ENCODE assay signal across 30 cellular contexts in the genomic region with DNA sequence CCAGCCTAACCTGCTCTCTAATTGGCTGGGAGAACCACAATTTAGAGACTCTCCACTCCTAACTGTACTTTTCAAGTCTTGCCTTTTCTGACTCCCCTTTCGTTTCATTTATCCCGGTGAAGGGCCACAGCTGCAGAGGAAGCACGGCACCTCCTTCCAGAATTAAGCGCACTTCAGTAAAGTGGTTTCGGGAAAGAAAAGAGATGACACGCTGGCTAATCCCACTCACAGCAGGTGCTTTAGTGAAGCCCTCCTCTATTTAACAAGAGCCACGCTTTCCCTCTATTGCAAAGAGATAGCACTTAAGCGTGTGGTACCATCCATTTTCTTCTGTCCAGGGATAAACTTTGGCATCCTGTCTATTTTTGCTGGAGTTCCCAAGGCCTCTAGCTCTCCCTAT. TPM values are rescaled to one million over a fixed set of nuclear protein-coding genes. Genes with fewer than 3 reads are reported as not detected.
DNase-seq lines count a peak whose midpoint lies in the region; ATAC-seq, FAIRE-seq and TF ChIP-seq lines count a peak whose summit lies in the region.
"Had no signal": no experiment of that assay in that cellular context is flagged by ENCODE, and none has a peak within 500 bp of the region (broad histone marks: within the 10 kb centered on the region; RNA-seq: fewer than 3 reads in every experiment).

No MANE protein-coding gene starts in this region.

- H3K27ac ChIP-seq in 22Rv1 (peak overlapping the region; percentile 31; the same call in 1 of the 2 replicates), WERI-Rb-1 (no peak overlapping the region), small intestine (ENCODE audit: low read depth in 1 of 2, low read length in 1 of 2) (no peak overlapping the region)
- H3K27ac ChIP-seq: ovary, skin epidermis, stomach, tibial artery had no signal

- H3K36me3 ChIP-seq in WERI-Rb-1 = no peaks in the 10 kb centered on the region
- H3K36me3 ChIP-seq in small intestine (ENCODE audit: control insufficient read depth in 2 of 2, insufficient read depth in 2 of 2, low read length in 2 of 2) = no peaks in the 10 kb centered on the region
- H3K36me3 ChIP-seq: BE2C, ovary, stomach, tibial artery had no signal

- ATAC-seq in activated CD4-positive, CD25-positive, alpha-beta regulatory T cell treated with anti-CD3 and anti-CD28 coated beads, Interleukin-2, amount 50 U/mL, for 24 hours = no peak
- ATAC-seq in HG02840 (IDR thresholded peaks at IDR 0.05; ENCODE audit: low FRiP score, unreplicated experiment) = no peak
- ATAC-seq: effector memory CD8-positive, alpha-beta T cell; natural killer cell; Panc1 had no signal

- no peaks in the 10 kb centered on the region for H3K27me3 ChIP-seq in WERI-Rb-1 (ENCODE audit: insufficient read depth, low read depth, severe bottlenecking)
- H3K27me3 ChIP-seq in small intestine (ENCODE audit: control insufficient read depth in 2 of 2, insufficient read depth in 2 of 2, low read length in 2 of 2) = no peaks in the 10 kb centered on the region
- H3K27me3 ChIP-seq: ovary, stomach had no signal

- 66 to 71% (median 69%) methylated on average over 8 of the region's 8 CpGs for WGBS in small intestine, 3 donors

- peak; percentile 21 for DNase-seq in NCI-H1092 treated with DMSO at 0.1 percent for 48 hours (lab: John Stamatoyannopoulos, UW)
- DNase-seq in NCI-H345 treated with DMSO at 0.1 percent for 48 hours (lab: John Stamatoyannopoulos, UW; ENCODE audit: unreplicated experiment) = peak; percentile 82
- peak; percentile 23 for DNase-seq in WERI-Rb-1
- no peak for DNase-seq in midbrain (lab: John Stamatoyannopoulos, UW)
- DNase-seq in small intestine = no peak
- DNase-seq: activated CD4-positive, alpha-beta memory T cell treated with anti-CD3 and anti-CD28 coated beads for 36 hours; activated CD4-positive, CD25-positive, alpha-beta regulatory T cell; activated CD8-positive, alpha-beta memory T cell treated with anti-CD3 and anti-CD28 coated beads, Interleukin-2, amount 50 U/mL, for 48 hours; BE2C; DMS153; effector memory CD8-positive, alpha-beta T cell; GDM1; H7; head of caudate nucleus; kidney; natural killer cell; NCI-H146; ovary; stimulated activated CD4-positive, alpha-beta T cell treated with anti-CD3 and anti-CD28 coated beads, Interleukin-1b, Interleukin-23, amount 100 ng/mL, for 48 hours; stomach; T-helper 9 cell; tibial artery had no signal

- no peaks in the 10 kb centered on the region for H3K4me1 ChIP-seq in small intestine (ENCODE audit: control insufficient read depth in 2 of 2, insufficient read depth in 1 of 2, low read depth in 1 of 2, low read length in 1 of 2)
- H3K4me1 ChIP-seq: BE2C, stomach, tibial artery had no signal

- H3K9me3 ChIP-seq in WERI-Rb-1 (ENCODE audit: severe bottlenecking) (peaks cover 2% of the 10 kb centered on the region), small intestine (ENCODE audit: control insufficient read depth, low read depth) (no peaks in the 10 kb centered on the region)
- H3K9me3 ChIP-seq: BE2C, ovary, stomach had no signal

- TF ChIP-seq CTCF in 22Rv1 (IDR thresholded peaks at IDR 0.05) (no peak), WERI-Rb-1 (IDR thresholded peaks at IDR 0.05; ENCODE audit: low read depth, low read length) (no peak)

- H3K4me3 ChIP-seq in WERI-Rb-1 (ENCODE audit: low read depth, low read length) = peak overlapping the region; percentile 11; the same call in 1 of the 2 replicates
- no peak overlapping the region for H3K4me3 ChIP-seq in small intestine (ENCODE audit: low read depth in 1 of 2, low read length in 2 of 2)
- H3K4me3 ChIP-seq: ovary, skin epidermis, stomach, tibial artery had no signal

- FAIRE-seq in small intestine (lab: Jason Lieb, UNC) = no peak
- FAIRE-seq: bronchial epithelial cell, colon, GM19239, kidney had no signal

RNA-seq across cellular contexts. Expression of gene DNAH5, which starts 4.8 kb away (rescaled TPM):
- polyA plus RNA-seq in small intestine = under 1 TPM in 1 of 3 donors, not detected in 2; 0.01 TPM

Comparison
In these comparisons a context has a peak if more than half of its experiments do, and no peak if none do; other contexts are left out.
1. DNase-seq: peak in NCI-H1092 treated with DMSO at 0.1 percent for 48 hours (single experiment), NCI-H345 treated with DMSO at 0.1 percent for 48 hours (single experiment) and WERI-Rb-1 (single experiment); none in midbrain (single experiment) and small intestine (single experiment).